Comparison of ENCODE assay signal across 23 cellular contexts in the genomic region with DNA sequence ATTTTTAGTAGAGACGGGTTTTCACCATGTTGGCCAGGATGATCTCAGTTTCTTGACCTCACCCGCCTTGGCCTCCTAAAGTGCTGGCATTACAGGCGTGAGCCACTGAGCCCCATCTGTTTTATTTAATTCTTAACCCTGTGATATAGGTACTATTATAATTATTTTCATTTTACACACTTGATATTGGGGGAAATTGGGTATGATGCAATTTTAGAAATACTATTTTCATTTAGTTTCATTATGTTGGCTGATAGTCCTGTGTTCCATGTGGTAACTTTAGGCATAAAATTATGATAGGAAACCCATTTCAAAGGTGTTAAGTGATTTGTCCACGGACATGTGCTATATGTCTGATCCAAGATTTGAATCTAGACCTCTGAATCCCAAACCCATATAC.
"Had no signal": no experiment of that assay in that cellular context is flagged by ENCODE, and none has a peak within 500 bp of the region (broad histone marks: within the 10 kb centered on the region; RNA-seq: fewer than 3 reads in every experiment).

No MANE protein-coding gene starts in this region.

- DNase-seq: dermis blood vessel endothelial cell; dorsolateral prefrontal cortex; effector CD4-positive, alpha-beta T cell; effector memory CD4-positive, alpha-beta T cell; foreskin keratinocyte; heart left ventricle; hypothalamus; immature natural killer cell; left cardiac atrium; left lung; left ventricle myocardium superior; lower lobe of right lung; mesenchymal stem cell; mucosa of descending colon; naive B cell had no signal

- H3K4me2 ChIP-seq: hepatocyte had no signal

- H3K4me1 ChIP-seq: left lung, lower lobe of right lung had no signal

- H3K27ac ChIP-seq: coronary artery, esophagus muscularis mucosa, foreskin keratinocyte, gastroesophageal sphincter, heart left ventricle, hepatocyte, left lung, lower lobe of right lung had no signal

- ATAC-seq: foreskin keratinocyte, gastroesophageal sphincter, heart left ventricle, left cardiac atrium, left lung, left ventricle myocardium superior, lower lobe of right lung, mucosa of descending colon had no signal

- FAIRE-seq: colon, endothelial cell of umbilical vein, frontal cortex, keratinocyte had no signal

- H3K9me3 ChIP-seq: esophagus muscularis mucosa, gastroesophageal sphincter, heart left ventricle, left lung, lower lobe of right lung, mucosa of descending colon had no signal

- H3K27me3 ChIP-seq: dorsolateral prefrontal cortex, esophagus muscularis mucosa, foreskin keratinocyte, gastroesophageal sphincter, heart left ventricle, hepatocyte, left lung had no signal

- H2AFZ ChIP-seq: hepatocyte had no signal

- H3K4me3 ChIP-seq: coronary artery, dorsolateral prefrontal cortex, esophagus muscularis mucosa, gastroesophageal sphincter, heart left ventricle, hepatocyte, left lung, lower lobe of right lung, mucosa of descending colon had no signal
